8 cellular contexts compared by ENCODE assay signal in genomic region chr3:73086071-73086494, GRCh38. TPM values are rescaled to one million over a fixed set of nuclear protein-coding genes. Genes with fewer than 3 reads are reported as not detected.
DNase-seq lines count a peak whose midpoint lies in the region; ATAC-seq and TF ChIP-seq lines count a peak whose summit lies in the region.

No MANE protein-coding gene starts in this region.

- no peaks in the 10 kb centered on the region for H4K20me1 ChIP-seq in smooth muscle cell (ENCODE audit: low read depth)

- TF ChIP-seq CTCF in HFF-Myc (IDR thresholded peaks at IDR 0.05; ENCODE audit: low read depth, low read length, missing control alignments) (peak; percentile 64), adrenal gland (IDR thresholded peaks at IDR 0.05) (peak; percentile 72 to 88 (median 84)), smooth muscle cell (IDR thresholded peaks at IDR 0.05; ENCODE audit: borderline replicate concordance, insufficient read depth, poor library complexity, severe bottlenecking) (peak; percentile 87)

- H3K9me3 ChIP-seq in adrenal gland (replicated peaks in 1 of 3): no peaks in the 10 kb centered on the region
- H3K9me3 ChIP-seq in smooth muscle cell (replicated peaks; ENCODE audit: low read depth): no peaks in the 10 kb centered on the region

- H3K79me2 ChIP-seq in smooth muscle cell (ENCODE audit: low read depth): no peaks in the 10 kb centered on the region

- H3K4me1 ChIP-seq in adrenal gland (replicated peaks in 1 of 2) (peaks cover 0 to 8% of the 10 kb centered on the region in 2 donors), smooth muscle cell (ENCODE audit: low read depth) (no peaks in the 10 kb centered on the region)

- peak; percentile 72 for DNase-seq in COLO829 (ENCODE audit: low spot score)
- peak; percentile 22 for DNase-seq in HFF-Myc (ENCODE audit: extremely low read depth, low read depth)
- DNase-seq in SKM-1 treated with dmso at 0.1 percent for 144 hours (lab: John Stamatoyannopoulos, UW; ENCODE audit: unreplicated experiment): peak; percentile 19
- peak; percentile 29 to 73 (median 54) for DNase-seq in adrenal gland
- peak; percentile 58 for DNase-seq in left ventricle myocardium superior
- no peak for DNase-seq in smooth muscle cell (lab: John Stamatoyannopoulos, UW; ENCODE audit: unreplicated experiment)

- intact Hi-C loops in adrenal gland (cut with DNase I): loop anchor here (10.0 kb wide), 4 partner anchors 151 to 1211 kb away; partner anchors contain the start of gene SHQ1 (in 1 of the 2)
- intact Hi-C loops in left ventricle myocardium superior (cut with micrococcal nuclease): loop anchor here (10.0 kb wide), 2 partner anchors 151 to 231 kb away; no protein-coding TSS in a partner anchor

- no peak overlapping the region for H2AFZ ChIP-seq in smooth muscle cell (ENCODE audit: low read depth)

- H3K36me3 ChIP-seq in adrenal gland (replicated peaks in 1 of 2) (no peaks in the 10 kb centered on the region), smooth muscle cell (ENCODE audit: low read depth) (no peaks in the 10 kb centered on the region)

- H3K27me3 ChIP-seq in adrenal gland (no peaks in the 10 kb centered on the region), smooth muscle cell (ENCODE audit: low read depth) (no peaks in the 10 kb centered on the region)

- 14 to 24% (median 20%) methylated on average over 8 of the region's 8 CpGs for WGBS in adrenal gland, 4 donors
- 27% methylated on average over 8 of the region's 8 CpGs for WGBS in smooth muscle cell (ENCODE audit: low lambda C conversion rate)

- no peak overlapping the region for H3K27ac ChIP-seq in adrenal gland
- no peak overlapping the region for H3K27ac ChIP-seq in smooth muscle cell (ENCODE audit: low read depth)

- no peak for TF ChIP-seq POLR2A in adrenal gland (IDR thresholded peaks at IDR 0.05)

- H3K9ac ChIP-seq in smooth muscle cell (ENCODE audit: low read depth): no peak overlapping the region

- ATAC-seq in left ventricle myocardium superior: peak; percentile 74
- ATAC-seq in GM21360 (IDR thresholded peaks at IDR 0.05; ENCODE audit: unreplicated experiment): no peak
- ATAC-seq in GM18520 (IDR thresholded peaks at IDR 0.05; ENCODE audit: unreplicated experiment): no peak

- H3K4me3 ChIP-seq in HFF-Myc (replicated peaks; ENCODE audit: low read depth, low read length) (no peak overlapping the region), adrenal gland (no peak overlapping the region), smooth muscle cell (no peak overlapping the region)

- H3K4me2 ChIP-seq in smooth muscle cell: peak overlapping the region; percentile 66

- no peaks in the 10 kb centered on the region for H3F3A ChIP-seq in smooth muscle cell (ENCODE audit: low read depth)

RNA-seq across cellular contexts. Expression of gene EBLN2, which starts 24.6 kb away (rescaled TPM):
- total RNA-seq in adrenal gland (1 to 10 TPM in 6 of 8 donors, under 1 TPM in 2; 0.30 to 8.7 (median 2.6) TPM), left ventricle myocardium superior (0.69 TPM), smooth muscle cell (5.5 TPM in 2 replicates)
- polyA plus RNA-seq in adrenal gland (1 to 10 TPM in 1 of 3 donors, under 1 TPM in 2; 0.27 to 1.4 (median 0.56) TPM), smooth muscle cell (2.9 and 4.5 TPM in 2 replicates)
